ENCODE assay signal across 8 cellular contexts in the genomic region with DNA sequence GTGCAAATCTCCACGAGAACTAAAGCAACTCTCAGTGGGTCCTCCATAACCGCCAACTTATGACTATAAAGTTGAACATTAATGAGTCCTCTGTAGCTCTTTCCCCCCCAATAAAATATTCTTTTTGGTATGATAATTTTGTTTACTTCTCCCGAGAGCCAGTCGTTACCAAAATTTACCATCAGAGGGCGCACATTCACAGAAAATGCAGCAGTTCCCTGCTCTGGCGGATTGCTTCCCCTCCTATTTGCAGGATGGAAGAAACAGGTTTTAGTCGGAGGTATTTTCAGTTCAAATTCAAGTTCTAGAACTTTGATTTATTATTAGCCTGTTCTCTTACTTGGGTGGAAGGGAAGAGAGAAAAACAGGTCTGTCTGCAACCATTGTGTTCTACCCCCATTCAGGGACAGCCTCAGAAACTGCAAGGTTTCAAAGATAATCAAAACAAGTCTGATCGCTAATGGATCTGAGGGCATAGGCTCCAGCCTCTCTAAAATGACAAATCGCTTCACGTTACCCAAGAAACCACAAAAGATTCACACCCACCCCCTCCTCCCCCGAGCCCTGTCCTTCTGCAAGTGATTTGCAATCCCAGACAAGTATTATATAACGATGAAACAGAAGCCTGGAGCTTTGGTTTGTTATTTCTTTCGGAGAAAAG.
DNase-seq lines count a peak whose midpoint lies in the region; ATAC-seq and TF ChIP-seq lines count a peak whose summit lies in the region.

No MANE protein-coding gene starts in this region.

- no peaks in the 10 kb centered on the region for H3K9me3 Mint-ChIP-seq in activated CD8-positive, alpha-beta T cell treated with anti-CD3 and anti-CD28 coated beads for 36 hours
- no peaks in the 10 kb centered on the region for H3K9me3 Mint-ChIP-seq in effector memory CD8-positive, alpha-beta T cell
- no peaks in the 10 kb centered on the region for H3K9me3 Mint-ChIP-seq in mesothelial cell of epicardium

- H3K4me1 Mint-ChIP-seq in activated CD8-positive, alpha-beta T cell treated with anti-CD3 and anti-CD28 coated beads for 36 hours (ENCODE audit: low read depth) = peaks cover 6% of the 10 kb centered on the region
- H3K4me1 Mint-ChIP-seq in effector memory CD8-positive, alpha-beta T cell (ENCODE audit: low read depth in 2 of 2) = peaks cover 0 to 6% of the 10 kb centered on the region in 2 donors
- peaks cover 35% of the 10 kb centered on the region for H3K4me1 Mint-ChIP-seq in mesothelial cell of epicardium

- no peak overlapping the region for H3K27ac Mint-ChIP-seq in activated CD8-positive, alpha-beta T cell treated with anti-CD3 and anti-CD28 coated beads for 36 hours
- no peak overlapping the region for H3K27ac Mint-ChIP-seq in effector memory CD8-positive, alpha-beta T cell
- peak overlapping the region; percentile 83 for H3K27ac Mint-ChIP-seq in mesothelial cell of epicardium

- H3K27me3 Mint-ChIP-seq in activated CD8-positive, alpha-beta T cell treated with anti-CD3 and anti-CD28 coated beads for 36 hours = peaks cover 25% of the 10 kb centered on the region
- peaks cover 41 to 49% of the 10 kb centered on the region in 2 donors for H3K27me3 Mint-ChIP-seq in effector memory CD8-positive, alpha-beta T cell
- peaks cover 2% of the 10 kb centered on the region for H3K27me3 Mint-ChIP-seq in mesothelial cell of epicardium (ENCODE audit: low read depth)

- no peaks in the 10 kb centered on the region for H3K36me3 Mint-ChIP-seq in activated CD8-positive, alpha-beta T cell treated with anti-CD3 and anti-CD28 coated beads for 36 hours (ENCODE audit: low read depth)
- no peaks in the 10 kb centered on the region for H3K36me3 Mint-ChIP-seq in effector memory CD8-positive, alpha-beta T cell (ENCODE audit: insufficient read depth)
- no peaks in the 10 kb centered on the region for H3K36me3 Mint-ChIP-seq in mesothelial cell of epicardium

- no peak for ATAC-seq in activated CD8-positive, alpha-beta T cell treated with anti-CD3 and anti-CD28 coated beads for 36 hours
- ATAC-seq in effector memory CD8-positive, alpha-beta T cell (replicated peaks) = peak; percentile 37
- no peak for ATAC-seq in stimulated activated naive CD8-positive, alpha-beta T cell treated with anti-CD3 and anti-CD28 coated beads, Interleukin-15, Interleukin-2, amounts not matched to agents 100 U/mL and 50 U/mL, for 24 hours

- intact Hi-C loops in activated CD8-positive, alpha-beta T cell treated with anti-CD3 and anti-CD28 coated beads for 36 hours (cut with micrococcal nuclease) = loop anchor here (5.0 to 10.0 kb wide), 2 partner anchors 947 to 1214 kb away; no protein-coding TSS in a partner anchor

- CTCF ChIA-PET in activated CD8-positive, alpha-beta T cell treated with anti-CD3 and anti-CD28 coated beads for 36 hours (lab: Charles Lee) = interaction anchor here (0.6 to 2.4 kb wide), 32 partner anchors 8 to 1216 kb away, joined by 3 to 15 read pairs (median 3); no protein-coding TSS in a partner anchor

- no peak overlapping the region for H3K4me3 Mint-ChIP-seq in activated CD8-positive, alpha-beta T cell treated with anti-CD3 and anti-CD28 coated beads for 36 hours
- H3K4me3 Mint-ChIP-seq in effector memory CD8-positive, alpha-beta T cell = no peak overlapping the region
- H3K4me3 Mint-ChIP-seq in mesothelial cell of epicardium = peak overlapping the region; percentile 50

- no peak overlapping the region for H3K4me3 ChIP-seq in HFF-Myc (replicated peaks; ENCODE audit: low read depth, low read length)

- TF ChIP-seq CTCF in HFF-Myc (IDR thresholded peaks at IDR 0.05; ENCODE audit: low read depth, low read length, missing control alignments) (peak; percentile 57), mesothelial cell of epicardium (IDR thresholded peaks at IDR 0.05; ENCODE audit: unreplicated experiment) (peak; percentile 86)
- TF ChIP-seq CTCF in activated CD8-positive, alpha-beta T cell treated with anti-CD3 and anti-CD28 coated beads for 36 hours (IDR thresholded peaks at IDR 0.05) = peak; percentile 59

- POLR2A ChIA-PET in activated CD8-positive, alpha-beta T cell treated with anti-CD3 and anti-CD28 coated beads for 36 hours (lab: Charles Lee) = interaction anchor here (0.6 to 0.7 kb wide), 2 partner anchors 205 to 344 kb away, joined by 3 to 4 read pairs; no protein-coding TSS in a partner anchor

- peak; percentile 51 for DNase-seq in D341Med (ENCODE audit: low spot score)
- no peak for DNase-seq in HFF-Myc (ENCODE audit: extremely low read depth, low read depth)
- DNase-seq in NCI-H524 treated with DMSO at 0.1 percent for 48 hours (lab: John Stamatoyannopoulos, UW) = peak; percentile 35
- peak; percentile 69 for DNase-seq in activated CD8-positive, alpha-beta T cell treated with anti-CD3 and anti-CD28 coated beads for 36 hours
- DNase-seq in effector memory CD8-positive, alpha-beta T cell = peak; percentile 46 to 54 (median 47)
- peak; percentile 50 to 85 for DNase-seq in mesothelial cell of epicardium (ENCODE audit: low spot score in 2 of 2, unreplicated experiment in 2 of 2)
- DNase-seq in stimulated activated naive CD8-positive, alpha-beta T cell treated with anti-CD3 and anti-CD28 coated beads, Interleukin-15, Interleukin-2, amounts not matched to agents 100 U/mL and 50 U/mL, for 24 hours = peak; percentile 56
- no peak for DNase-seq in foreskin melanocyte

Comparison
In these comparisons a context has a peak if more than half of its experiments do, and no peak if none do; other contexts are left out.
1. DNase-seq: peak in D341Med (single experiment), NCI-H524 treated with DMSO at 0.1 percent for 48 hours (single experiment), activated CD8-positive, alpha-beta T cell treated with anti-CD3 and anti-CD28 coated beads for 36 hours (single experiment), effector memory CD8-positive, alpha-beta T cell (3 of 3), mesothelial cell of epicardium (2 of 2) and stimulated activated naive CD8-positive, alpha-beta T cell treated with anti-CD3 and anti-CD28 coated beads, Interleukin-15, Interleukin-2, amounts not matched to agents 100 U/mL and 50 U/mL, for 24 hours (single experiment); none in HFF-Myc (single experiment) and foreskin melanocyte (single experiment).
2. Peak in every context shown above with its lines, with median percentiles within 50 percentile points of each other: CTCF ChIP-seq.